In the genomic region with DNA sequence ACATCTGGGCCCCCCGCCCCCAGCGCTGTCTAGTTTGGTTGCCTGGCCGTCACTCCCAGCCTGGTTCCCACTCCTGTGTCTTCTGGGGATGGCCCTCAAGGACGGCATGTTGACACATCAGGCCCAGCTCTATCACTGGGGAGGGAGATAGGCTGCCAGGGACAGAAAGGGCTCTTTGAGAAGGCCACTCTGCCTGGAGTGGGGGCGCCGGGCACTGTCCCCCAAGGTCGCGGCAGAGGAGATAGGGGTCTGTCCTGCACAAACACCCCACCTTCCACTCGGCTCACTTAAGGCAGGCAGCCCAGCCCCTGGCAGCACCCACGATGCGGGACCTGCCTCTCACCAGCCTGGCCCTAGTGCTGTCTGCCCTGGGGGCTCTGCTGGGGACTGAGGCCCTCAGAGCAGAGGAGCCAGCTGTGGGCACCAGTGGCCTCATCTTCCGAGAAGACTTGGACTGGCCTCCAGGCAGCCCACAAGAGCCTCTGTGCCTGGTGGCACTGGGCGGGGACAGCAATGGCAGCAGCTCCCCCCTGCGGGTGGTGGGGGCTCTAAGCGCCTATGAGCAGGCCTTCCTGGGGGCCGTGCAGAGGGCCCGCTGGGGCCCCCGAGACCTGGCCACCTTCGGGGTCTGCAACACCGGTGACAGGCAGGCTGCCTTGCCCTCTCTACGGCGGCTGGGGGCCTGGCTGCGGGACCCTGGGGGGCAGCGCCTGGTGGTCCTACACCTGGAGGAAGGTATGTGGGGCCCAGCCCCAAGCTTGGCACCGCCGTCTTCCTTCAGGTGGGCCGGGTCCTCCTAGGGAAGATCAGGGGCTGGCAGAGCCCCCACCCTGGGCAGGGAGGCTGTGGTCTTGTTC, we compare ENCODE assay signal across 1 cellular context.
TF ChIP-seq lines count a peak whose summit lies in the region.

Gene AMH (plus strand): TSS at position 314 of the 857 bp plus-strand sequence. CDS start 10 bp downstream, at position 324.

TF ChIP-seq in WTC11, 78 proteins besides CTCF, POLR2A, EP300 and RAD21 (continued from another document):
- TF ChIP-seq, protein P1, sequence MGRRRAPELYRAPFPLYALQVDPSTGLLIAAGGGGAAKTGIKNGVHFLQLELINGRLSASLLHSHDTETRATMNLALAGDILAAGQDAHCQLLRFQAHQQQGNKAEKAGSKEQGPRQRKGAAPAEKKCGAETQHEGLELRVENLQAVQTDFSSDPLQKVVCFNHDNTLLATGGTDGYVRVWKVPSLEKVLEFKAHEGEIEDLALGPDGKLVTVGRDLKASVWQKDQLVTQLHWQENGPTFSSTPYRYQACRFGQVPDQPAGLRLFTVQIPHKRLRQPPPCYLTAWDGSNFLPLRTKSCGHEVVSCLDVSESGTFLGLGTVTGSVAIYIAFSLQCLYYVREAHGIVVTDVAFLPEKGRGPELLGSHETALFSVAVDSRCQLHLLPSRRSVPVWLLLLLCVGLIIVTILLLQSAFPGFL (CRISPR knock-in tag; IDR thresholded peaks at IDR 0.05; ENCODE audit: borderline replicate concordance), result no peak
- no peak for TF ChIP-seq ELF4 (CRISPR knock-in tag; IDR thresholded peaks at IDR 0.05; ENCODE audit: low read depth)
- TF ChIP-seq GTF2I (CRISPR knock-in tag; conservative IDR thresholded peaks at IDR 0.05), result no peak
- TF ChIP-seq, protein P2, sequence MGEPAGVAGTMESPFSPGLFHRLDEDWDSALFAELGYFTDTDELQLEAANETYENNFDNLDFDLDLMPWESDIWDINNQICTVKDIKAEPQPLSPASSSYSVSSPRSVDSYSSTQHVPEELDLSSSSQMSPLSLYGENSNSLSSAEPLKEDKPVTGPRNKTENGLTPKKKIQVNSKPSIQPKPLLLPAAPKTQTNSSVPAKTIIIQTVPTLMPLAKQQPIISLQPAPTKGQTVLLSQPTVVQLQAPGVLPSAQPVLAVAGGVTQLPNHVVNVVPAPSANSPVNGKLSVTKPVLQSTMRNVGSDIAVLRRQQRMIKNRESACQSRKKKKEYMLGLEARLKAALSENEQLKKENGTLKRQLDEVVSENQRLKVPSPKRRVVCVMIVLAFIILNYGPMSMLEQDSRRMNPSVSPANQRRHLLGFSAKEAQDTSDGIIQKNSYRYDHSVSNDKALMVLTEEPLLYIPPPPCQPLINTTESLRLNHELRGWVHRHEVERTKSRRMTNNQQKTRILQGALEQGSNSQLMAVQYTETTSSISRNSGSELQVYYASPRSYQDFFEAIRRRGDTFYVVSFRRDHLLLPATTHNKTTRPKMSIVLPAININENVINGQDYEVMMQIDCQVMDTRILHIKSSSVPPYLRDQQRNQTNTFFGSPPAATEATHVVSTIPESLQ (CRISPR knock-in tag; IDR thresholded peaks at IDR 0.05), result no peak
- TF ChIP-seq ZNF219 (CRISPR knock-in tag; IDR thresholded peaks at IDR 0.05; ENCODE audit: borderline replicate concordance), result no peak
- no peak for TF ChIP-seq TP53 (CRISPR knock-in tag; IDR thresholded peaks at IDR 0.05)
- no peak for TF ChIP-seq ZBTB43 (CRISPR knock-in tag; IDR thresholded peaks at IDR 0.05)
- no peak for TF ChIP-seq AFF4 (CRISPR knock-in tag; IDR thresholded peaks at IDR 0.05; ENCODE audit: borderline replicate concordance)
- no peak for TF ChIP-seq ZNF121 (CRISPR knock-in tag; IDR thresholded peaks at IDR 0.05)
- no peak for TF ChIP-seq KAT7 (CRISPR knock-in tag; IDR thresholded peaks at IDR 0.05; ENCODE audit: borderline replicate concordance)
- TF ChIP-seq ZNF138 (CRISPR knock-in tag; conservative IDR thresholded peaks at IDR 0.05), result no peak
- no peak for TF ChIP-seq CREM (CRISPR knock-in tag; IDR thresholded peaks at IDR 0.05)
- TF ChIP-seq EMX1 (CRISPR knock-in tag; IDR thresholded peaks at IDR 0.05), result no peak
- TF ChIP-seq E2F4 (CRISPR knock-in tag; IDR thresholded peaks at IDR 0.05; ENCODE audit: borderline replicate concordance, low read depth), result no peak
